Comparison of ENCODE assay signal across 8 cellular contexts in the genomic region with DNA sequence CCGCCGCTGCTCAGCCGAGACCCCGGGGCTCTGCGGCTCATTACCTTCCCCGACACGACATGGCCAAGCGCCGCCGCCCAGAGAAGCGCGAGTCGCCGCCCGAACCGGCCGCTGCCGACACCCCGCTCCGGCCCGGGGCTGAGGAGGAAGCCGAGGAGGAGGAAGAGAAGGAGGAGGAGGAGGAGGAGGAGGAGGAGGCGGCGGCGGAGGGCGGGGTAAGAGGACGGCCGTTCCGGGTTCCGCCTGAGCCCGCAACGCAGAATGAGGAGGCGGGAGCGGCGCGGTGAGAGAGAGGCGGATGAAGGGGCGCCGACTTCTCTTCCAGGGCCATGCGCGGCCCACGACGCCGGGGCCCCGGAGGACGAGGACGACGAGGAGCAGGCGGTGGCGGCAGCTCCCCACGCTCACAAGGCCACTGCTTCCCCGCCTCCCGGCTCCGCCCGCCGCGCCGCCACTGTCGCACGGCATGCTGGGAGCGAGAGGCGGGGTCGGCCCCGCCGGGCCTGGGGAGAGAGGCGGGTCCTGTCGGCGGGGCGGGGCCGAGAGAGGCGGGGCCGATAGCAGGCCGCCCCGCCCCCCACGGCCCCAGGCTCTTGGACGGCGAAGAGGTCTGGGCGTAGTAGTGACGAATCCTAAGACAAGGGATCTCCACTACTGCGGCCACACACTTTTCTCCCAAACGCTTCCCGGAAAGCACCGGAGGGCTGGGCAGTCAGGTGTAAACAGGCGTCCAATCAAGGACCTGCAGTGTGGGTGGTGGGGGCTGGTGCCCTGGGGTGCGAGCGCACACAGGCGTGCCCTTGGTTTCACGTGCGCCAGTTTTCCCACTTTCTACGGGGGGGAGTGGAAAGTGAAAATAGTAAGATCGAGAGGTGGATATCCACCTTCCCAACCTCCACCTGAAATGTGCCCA.
DNase-seq lines count a peak whose midpoint lies in the region; TF ChIP-seq lines count a peak whose summit lies in the region.
"Not testable (repeated sequence)": the region's sequence is repeated elsewhere in the genome, so short reads cannot be mapped to it uniquely, and the experiment has no call there.

No MANE protein-coding gene starts in this region.

- not testable (repeated sequence) for TF ChIP-seq CTCF in HFFc6 (IDR thresholded peaks at IDR 0.05); NB4 (IDR thresholded peaks at IDR 0.05; ENCODE audit: low read depth, low read length); osteoblast (IDR thresholded peaks at IDR 0.05; ENCODE audit: extremely low read depth, low read depth, low read length)

- H3K79me2 ChIP-seq in osteoblast (ENCODE audit: insufficient read depth, low read length) = peaks cover 37% of the 10 kb centered on the region

- TF ChIP-seq POLR2A in NB4 (IDR thresholded peaks at IDR 0.05; ENCODE audit: extremely low read depth, insufficient read length) = peak; percentile 18

- H3K4me1 Mint-ChIP-seq in HFFc6 (ENCODE audit: low read depth) = not testable (repeated sequence)
- H3K4me1 Mint-ChIP-seq in activated naive CD8-positive, alpha-beta T cell (ENCODE audit: low read depth) = peaks cover 36% of the 10 kb centered on the region

- H4K20me1 ChIP-seq in osteoblast (ENCODE audit: insufficient read depth, low read length) = not testable (repeated sequence)

- not testable (repeated sequence) for H3K36me3 Mint-ChIP-seq in HFFc6 (ENCODE audit: low read depth); activated naive CD8-positive, alpha-beta T cell

- H2AFZ ChIP-seq in osteoblast (ENCODE audit: low read length) = peak overlapping the region; percentile 51

- H3K4me3 ChIP-seq in NB4 (ENCODE audit: low read depth, low read length) (peak overlapping the region; percentile 48), osteoblast (ENCODE audit: insufficient read depth, low read length) (peak overlapping the region; percentile 77)

- not testable (repeated sequence) for H3K27me3 Mint-ChIP-seq in HFFc6 (ENCODE audit: insufficient read depth); activated naive CD8-positive, alpha-beta T cell

- intact Hi-C loops in head of caudate nucleus (cut with DNase I) = not testable (repeated sequence)

- peak overlapping the region; percentile 90 for H3K4me3 Mint-ChIP-seq in HFFc6
- peak overlapping the region; percentile 84 for H3K4me3 Mint-ChIP-seq in activated naive CD8-positive, alpha-beta T cell

- not testable (repeated sequence) for H3K9me3 ChIP-seq in osteoblast (ENCODE audit: low read depth, low read length)

- not testable (repeated sequence) for H3K27me3 ChIP-seq in osteoblast (ENCODE audit: insufficient read depth, low read length)

- not testable (repeated sequence) for H3K4me1 ChIP-seq in osteoblast (ENCODE audit: insufficient read depth, low read length)

- peak overlapping the region; percentile 76 for H3K4me2 ChIP-seq in osteoblast (ENCODE audit: insufficient read depth, low read length)

- peak overlapping the region; percentile 93 for H3K27ac Mint-ChIP-seq in HFFc6
- peak overlapping the region; percentile 79 for H3K27ac Mint-ChIP-seq in activated naive CD8-positive, alpha-beta T cell

- H3K36me3 ChIP-seq in osteoblast (ENCODE audit: insufficient read depth, low read length) = not testable (repeated sequence)

- H3K9me3 Mint-ChIP-seq in HFFc6; activated naive CD8-positive, alpha-beta T cell (ENCODE audit: low read depth): not testable (repeated sequence)

- H3K27ac ChIP-seq in osteoblast (ENCODE audit: low read depth, low read length) (peak overlapping the region; percentile 56), temporal lobe (ENCODE audit: low read depth, low read length) (peak overlapping the region; percentile 50)

- peak; percentile 78 for DNase-seq in GM03348 (ENCODE audit: low spot score)
- peak; percentile 90 for DNase-seq in HFFc6
- peak; percentile 86 for DNase-seq in NB4 (ENCODE audit: low read depth)
- DNase-seq in SKM-1 (lab: John Stamatoyannopoulos, UW; ENCODE audit: unreplicated experiment) = peak; percentile 34
- DNase-seq in head of caudate nucleus = peak; percentile 71 to 96 (median 92)
- DNase-seq in osteoblast (ENCODE audit: insufficient read length, low spot score, missing footprints) = peak; percentile 89

Comparison
In these comparisons a context has a peak if more than half of its experiments do, and no peak if none do; other contexts are left out.
1. Peak in every context shown above with its lines: DNase-seq, H3K4me3 ChIP-seq and H3K27ac ChIP-seq.
2. DNase-seq: peak in every context shown above with its lines; median percentile 92 in head of caudate nucleus; 90 in HFFc6; 89 in osteoblast; 86 in NB4; 78 in GM03348; 34 in SKM-1.